In genomic region chr12:267581-268482, GRCh38 we compare ENCODE assay signal across 1 cellular context.
TF ChIP-seq lines count a peak whose summit lies in the region.

No MANE protein-coding gene starts in this region.

TF ChIP-seq in SK-N-SH treated with all-trans-retinoic acid at 6 μM for 48 hours, 23 proteins besides CTCF, POLR2A, EP300 and RAD21:
- no peak for TF ChIP-seq TSHZ2 (CRISPR knock-in tag; IDR thresholded peaks at IDR 0.05)
- TF ChIP-seq, protein P1, sequence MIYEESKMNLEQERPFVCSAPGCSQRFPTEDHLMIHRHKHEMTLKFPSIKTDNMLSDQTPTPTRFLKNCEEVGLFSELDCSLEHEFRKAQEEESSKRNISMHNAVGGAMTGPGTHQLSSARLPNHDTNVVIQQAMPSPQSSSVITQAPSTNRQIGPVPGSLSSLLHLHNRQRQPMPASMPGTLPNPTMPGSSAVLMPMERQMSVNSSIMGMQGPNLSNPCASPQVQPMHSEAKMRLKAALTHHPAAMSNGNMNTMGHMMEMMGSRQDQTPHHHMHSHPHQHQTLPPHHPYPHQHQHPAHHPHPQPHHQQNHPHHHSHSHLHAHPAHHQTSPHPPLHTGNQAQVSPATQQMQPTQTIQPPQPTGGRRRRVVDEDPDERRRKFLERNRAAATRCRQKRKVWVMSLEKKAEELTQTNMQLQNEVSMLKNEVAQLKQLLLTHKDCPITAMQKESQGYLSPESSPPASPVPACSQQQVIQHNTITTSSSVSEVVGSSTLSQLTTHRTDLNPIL (CRISPR knock-in tag; IDR thresholded peaks at IDR 0.05; ENCODE audit: low read depth), result no peak
TF ChIP-seq in SK-N-SH treated with all-trans-retinoic acid at 6 μM for 48 hours: peak in this region for 0.
